ENCODE assay signal across 7 cellular contexts in genomic region chr9:40591915-40592314, GRCh38.
DNase-seq lines count a peak whose midpoint lies in the region; ATAC-seq, FAIRE-seq and TF ChIP-seq lines count a peak whose summit lies in the region.
"Not testable (repeated sequence)": the region's sequence is repeated elsewhere in the genome, so short reads cannot be mapped to it uniquely, and the experiment has no call there.

No MANE protein-coding gene starts in this region.

- TF ChIP-seq POLR2A in spleen (IDR thresholded peaks at IDR 0.05) = not testable (repeated sequence)

- not testable (repeated sequence) for H3K4me3 ChIP-seq in pancreas, spleen

- CTCF ChIA-PET in WTC11 (lab: Charles Lee) = not testable (repeated sequence)

- POLR2A ChIA-PET in WTC11 (lab: Charles Lee) = not testable (repeated sequence)

- H3K9me3 ChIP-seq in pancreas, spleen: not testable (repeated sequence)

- not testable (repeated sequence) for H3K27ac ChIP-seq in pancreas, spleen

- not testable (repeated sequence) for H3K4me1 ChIP-seq in pancreas, spleen

- not testable (repeated sequence) for H3K27me3 ChIP-seq in pancreas; spleen (replicated peaks in 1 of 7)

- H3K4me3 Mint-ChIP-seq in WTC11; chondrocyte (ENCODE audit: unreplicated experiment); glutamatergic neuron (ENCODE audit: unreplicated experiment): not testable (repeated sequence)

- peaks cover 12% of the 10 kb centered on the region for H3K9me3 Mint-ChIP-seq in WTC11
- H3K9me3 Mint-ChIP-seq in chondrocyte (ENCODE audit: low read depth); glutamatergic neuron (ENCODE audit: unreplicated experiment): not testable (repeated sequence)

- FAIRE-seq in pancreas (lab: Jason Lieb, UNC) = not testable (repeated sequence)

- H3K36me3 Mint-ChIP-seq in WTC11 = peaks cover 12% of the 10 kb centered on the region
- H3K36me3 Mint-ChIP-seq in chondrocyte (ENCODE audit: low read depth); glutamatergic neuron (ENCODE audit: unreplicated experiment): not testable (repeated sequence)

- not testable (repeated sequence) for H3K27ac Mint-ChIP-seq in WTC11; chondrocyte (ENCODE audit: unreplicated experiment); glutamatergic neuron (ENCODE audit: unreplicated experiment)

- H3K27me3 Mint-ChIP-seq in WTC11 (ENCODE audit: low read depth) = peaks cover 42% of the 10 kb centered on the region
- H3K27me3 Mint-ChIP-seq in chondrocyte (ENCODE audit: low read depth); glutamatergic neuron (ENCODE audit: unreplicated experiment): not testable (repeated sequence)

- intact Hi-C loops in pancreas (cut with DNase I); spleen (cut with DNase I; ENCODE audit: low total_unique reads): not testable (repeated sequence)

- not testable (repeated sequence) for H3K36me3 ChIP-seq in pancreas, spleen

- ATAC-seq in WTC11, left lobe of liver, pancreas: not testable (repeated sequence)

- DNase-seq in EL (peak; percentile 0), WTC11 (ENCODE audit: low spot score) (peak; percentile 12), chondrocyte (ENCODE audit: low spot score) (peak; percentile 88), glutamatergic neuron (peak; percentile 9), left lobe of liver (ENCODE audit: low spot score) (peak; percentile 52), pancreas (peak in 4 of 6 donors; percentile 13 to 75 (median 38)), spleen (peak; percentile 80)

- TF ChIP-seq CTCF in WTC11 (IDR thresholded peaks at IDR 0.05); chondrocyte (IDR thresholded peaks at IDR 0.05); glutamatergic neuron (IDR thresholded peaks at IDR 0.05; ENCODE audit: partially characterized antibody, unreplicated experiment); pancreas (IDR thresholded peaks at IDR 0.05); spleen (IDR thresholded peaks at IDR 0.05 in 8 of 11, conservative IDR thresholded peaks at IDR 0.05 in 3 of 11): not testable (repeated sequence)

- 47 to 55% methylated on average over 2 of the region's 2 CpGs for WGBS in pancreas, 2 donors
- 50 to 86% (median 72%) methylated on average over 1 to 2 of the region's 2 CpGs for WGBS in spleen, 5 donors

- H3K4me1 Mint-ChIP-seq in WTC11; chondrocyte (ENCODE audit: low read depth); glutamatergic neuron (ENCODE audit: low read depth, unreplicated experiment): not testable (repeated sequence)

Comparison
In these comparisons a context has a peak if more than half of its experiments do, and no peak if none do; other contexts are left out.
1. DNase-seq: peak in every context shown above with its lines; median percentile 88 in chondrocyte; 80 in spleen; 52 in left lobe of liver; 38 in pancreas; 12 in WTC11; 9 in glutamatergic neuron; 0 in EL.